In the genomic region with DNA sequence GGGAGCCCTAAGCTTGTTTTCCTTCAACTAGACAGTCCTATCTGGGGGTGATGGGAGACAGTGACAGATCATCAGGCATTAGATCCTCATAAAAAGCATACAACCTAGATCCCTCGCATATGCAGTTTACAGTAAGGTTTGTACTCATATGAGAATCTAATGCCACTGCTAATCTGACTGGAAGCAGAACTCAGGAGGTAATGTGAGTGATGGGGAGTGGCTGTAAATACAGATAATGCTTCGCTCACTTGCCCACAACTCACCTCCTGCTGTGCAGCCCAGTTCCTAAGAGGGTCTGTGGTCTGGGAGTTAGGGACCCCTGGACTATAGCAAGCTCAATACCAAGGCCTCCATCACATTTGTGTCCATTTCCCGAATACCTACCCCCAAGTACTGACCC, we compare ENCODE assay signal across 29 cellular contexts.
"Had no signal": no experiment of that assay in that cellular context is flagged by ENCODE, and none has a peak within 500 bp of the region (broad histone marks: within the 10 kb centered on the region; RNA-seq: fewer than 3 reads in every experiment).

No MANE protein-coding gene starts in this region.

- H3K9me3 ChIP-seq: colonic mucosa, esophagus squamous epithelium, gastrocnemius medialis had no signal

- H3K4me3 Mint-ChIP-seq: dendritic cell treated with granulocyte-macrophage colony-stimulating factor and Interleukin-4, amounts not matched to agents 40 ng/mL and 50 ng/mL, for 4 days; effector memory CD8-positive, alpha-beta T cell; endodermal cell had no signal

- H3K9me3 Mint-ChIP-seq: effector memory CD8-positive, alpha-beta T cell had no signal

- DNase-seq: colonic mucosa; cortex of kidney; dermis blood vessel endothelial cell; dorsolateral prefrontal cortex; effector CD4-positive, alpha-beta T cell; effector CD8-positive, alpha-beta T cell; effector memory CD4-positive, alpha-beta T cell; effector memory CD8-positive, alpha-beta T cell; endodermal cell; erythroblast; esophagus squamous epithelium; foreskin fibroblast; foreskin keratinocyte; foreskin melanocyte; gastrocnemius medialis; glutamatergic neuron; head of caudate nucleus; heart left ventricle; heart right ventricle had no signal

- H3K36me3 ChIP-seq: colonic mucosa, esophagus squamous epithelium, gastrocnemius medialis, gastroesophageal sphincter, heart left ventricle, heart right ventricle had no signal

- ATAC-seq: effector memory CD8-positive, alpha-beta T cell; esophagus mucosa; foreskin keratinocyte; gastrocnemius medialis; gastroesophageal sphincter; heart left ventricle; heart right ventricle had no signal

- H3K27ac ChIP-seq: colonic mucosa, coronary artery, dorsolateral prefrontal cortex, epithelial cell of prostate, esophagus squamous epithelium, foreskin keratinocyte, gastrocnemius medialis, gastroesophageal sphincter, heart left ventricle, heart right ventricle, hepatocyte had no signal

- FAIRE-seq: colon, endometrium, endothelial cell of umbilical vein, frontal cortex had no signal

- H3K27me3 ChIP-seq: colonic mucosa, dorsolateral prefrontal cortex, esophagus squamous epithelium, gastrocnemius medialis, gastroesophageal sphincter, heart left ventricle, hepatocyte had no signal

- H3K4me3 ChIP-seq: colonic mucosa, coronary artery, dorsolateral prefrontal cortex, esophagus squamous epithelium, gastrocnemius medialis, gastroesophageal sphincter, heart left ventricle, heart right ventricle, hepatocyte had no signal

- H3K4me1 ChIP-seq: colonic mucosa, esophagus squamous epithelium, foreskin keratinocyte, gastrocnemius medialis, gastroesophageal sphincter, heart left ventricle, heart right ventricle had no signal

- H3K4me1 Mint-ChIP-seq: endodermal cell had no signal

- H3K27ac Mint-ChIP-seq: dendritic cell treated with granulocyte-macrophage colony-stimulating factor and Interleukin-4, amounts not matched to agents 40 ng/mL and 50 ng/mL, for 4 days; effector memory CD8-positive, alpha-beta T cell; endodermal cell had no signal
